In genomic region chr2:99984781-99985525, GRCh38 we compare ENCODE assay signal across 15 cellular contexts.
DNase-seq lines count a peak whose midpoint lies in the region; TF ChIP-seq lines count a peak whose summit lies in the region.
"Had no signal": no experiment of that assay in that cellular context is flagged by ENCODE, and none has a peak within 500 bp of the region (broad histone marks: within the 10 kb centered on the region; RNA-seq: fewer than 3 reads in every experiment).

No MANE protein-coding gene starts in this region.

- H3K27ac ChIP-seq in neuronal stem cell (replicated peaks; ENCODE audit: low read length) (peak overlapping the region; percentile 16), breast epithelium (no peak overlapping the region)

- TF ChIP-seq CTCF in epithelial cell of proximal tubule (conservative IDR thresholded peaks at IDR 0.05; ENCODE audit: low read depth, low read length) (no peak), breast epithelium (IDR thresholded peaks at IDR 0.05) (no peak)

- H3K4me3 ChIP-seq in epithelial cell of proximal tubule (ENCODE audit: low read depth, low read length): no peak overlapping the region
- no peak overlapping the region for H3K4me3 ChIP-seq in neuronal stem cell (ENCODE audit: low read length in 2 of 2)
- no peak overlapping the region for H3K4me3 ChIP-seq in breast epithelium

- H3K4me1 Mint-ChIP-seq in T-helper 2 cell treated with Interferon-gamma antibody and Interleukin-4, amounts not matched to agents 5 μg/mL and 100 μg/mL, for 36 hours (ENCODE audit: low read depth): no peaks in the 10 kb centered on the region

- WGBS in neuronal stem cell (ENCODE audit: extremely low coverage in 2 of 2, insufficient read length in 2 of 2, insufficient replicate concordance in 1 of 2), 2 donors: no CpG with 5 or more reads among the region's 4 CpGs

- no peak overlapping the region for H3K4me3 Mint-ChIP-seq in T-helper 2 cell treated with Interferon-gamma antibody and Interleukin-4, amounts not matched to agents 5 μg/mL and 100 μg/mL, for 36 hours
- H3K4me3 Mint-ChIP-seq: activated CD4-positive, alpha-beta memory T cell treated with anti-CD3 and anti-CD28 coated beads for 36 hours; memory B cell had no signal

- no peak overlapping the region for H2BK12ac ChIP-seq in neuronal stem cell (ENCODE audit: low read length)

- H3K27me3 ChIP-seq in neuronal stem cell (ENCODE audit: control insufficient read depth in 3 of 3, insufficient read depth in 3 of 3, low read depth in 1 of 3, low read length in 3 of 3) (peaks cover 0 to 24% (median 0%) of the 10 kb centered on the region in 3 experiments), breast epithelium (no peaks in the 10 kb centered on the region)

- no peak overlapping the region for H3K4me2 ChIP-seq in neuronal stem cell (ENCODE audit: insufficient read depth, low read length, poor library complexity, severe bottlenecking)

- H3K79me1 ChIP-seq in neuronal stem cell (ENCODE audit: low read depth, low read length): no peaks in the 10 kb centered on the region

- H3K9me3 ChIP-seq in neuronal stem cell (replicated peaks in 1 of 2; ENCODE audit: control insufficient read depth in 2 of 2, insufficient read depth in 1 of 2, low read depth in 1 of 2, low read length in 2 of 2) (peaks cover 0 to 12% of the 10 kb centered on the region in 2 donors), breast epithelium (no peaks in the 10 kb centered on the region)

- H3K36me3 ChIP-seq in neuronal stem cell (replicated peaks in 1 of 2; ENCODE audit: control insufficient read depth in 2 of 2, insufficient read depth in 2 of 2, low read length in 2 of 2) (no peaks in the 10 kb centered on the region), breast epithelium (no peaks in the 10 kb centered on the region)

- no peaks in the 10 kb centered on the region for H3K36me3 Mint-ChIP-seq in T-helper 2 cell treated with Interferon-gamma antibody and Interleukin-4, amounts not matched to agents 5 μg/mL and 100 μg/mL, for 36 hours (ENCODE audit: low read depth)
- H3K36me3 Mint-ChIP-seq: activated CD4-positive, alpha-beta memory T cell treated with anti-CD3 and anti-CD28 coated beads for 36 hours had no signal

- no peak overlapping the region for H2BK120ac ChIP-seq in neuronal stem cell (ENCODE audit: low read depth, low read length)

- no peak for TF ChIP-seq POLR2A in breast epithelium (IDR thresholded peaks at IDR 0.05)

- no peak overlapping the region for H3K27ac Mint-ChIP-seq in T-helper 2 cell treated with Interferon-gamma antibody and Interleukin-4, amounts not matched to agents 5 μg/mL and 100 μg/mL, for 36 hours
- H3K27ac Mint-ChIP-seq: activated CD4-positive, alpha-beta memory T cell treated with anti-CD3 and anti-CD28 coated beads for 36 hours; memory B cell; progenitor cell of endocrine pancreas had no signal

- no peak overlapping the region for H2BK5ac ChIP-seq in neuronal stem cell (ENCODE audit: low read length)

- H2AFZ ChIP-seq in neuronal stem cell (ENCODE audit: low read length): no peak overlapping the region

- no peak overlapping the region for H4K91ac ChIP-seq in neuronal stem cell (ENCODE audit: low read depth, low read length, poor library complexity)

- H3K14ac ChIP-seq in neuronal stem cell (ENCODE audit: low read length): no peak overlapping the region

- H3K4me1 ChIP-seq in neuronal stem cell (ENCODE audit: control insufficient read depth in 2 of 2, insufficient read depth in 1 of 2, low read depth in 1 of 2, low read length in 2 of 2) (peaks cover 15 to 21% of the 10 kb centered on the region in 2 donors), breast epithelium (no peaks in the 10 kb centered on the region)

- intact Hi-C loops in breast epithelium (cut with DNase I; ENCODE audit: low total_unique reads): no loop called here

- H2AK5ac ChIP-seq in neuronal stem cell (ENCODE audit: low read depth, low read length): no peak overlapping the region

- no peak overlapping the region for H3K18ac ChIP-seq in neuronal stem cell (ENCODE audit: low read length)

- H4K8ac ChIP-seq in neuronal stem cell (ENCODE audit: low read depth, low read length): no peak overlapping the region

- H3K4ac ChIP-seq in neuronal stem cell (ENCODE audit: low read length): no peak overlapping the region

- H2BK15ac ChIP-seq in neuronal stem cell (ENCODE audit: low read length): no peak overlapping the region

- H3K9me3 Mint-ChIP-seq in T-helper 2 cell treated with Interferon-gamma antibody and Interleukin-4, amounts not matched to agents 5 μg/mL and 100 μg/mL, for 36 hours: no peaks in the 10 kb centered on the region
- H3K9me3 Mint-ChIP-seq: activated CD4-positive, alpha-beta memory T cell treated with anti-CD3 and anti-CD28 coated beads for 36 hours; memory B cell had no signal

- H3K27me3 Mint-ChIP-seq in T-helper 2 cell treated with Interferon-gamma antibody and Interleukin-4, amounts not matched to agents 5 μg/mL and 100 μg/mL, for 36 hours (ENCODE audit: low read depth): no peaks in the 10 kb centered on the region
- H3K27me3 Mint-ChIP-seq: activated CD4-positive, alpha-beta memory T cell treated with anti-CD3 and anti-CD28 coated beads for 36 hours; memory B cell had no signal

- H3K23ac ChIP-seq in neuronal stem cell (ENCODE audit: low read depth, low read length, poor library complexity): no peak overlapping the region

- no peak overlapping the region for H3K9ac ChIP-seq in neuronal stem cell (ENCODE audit: low read depth, low read length, poor library complexity)

- in situ Hi-C loops in G401 (cut with HindIII; ENCODE audit: low sequenced_read_pairs): no loop called here

- peak; percentile 73 for DNase-seq in G401 (ENCODE audit: low spot score)
- peak; percentile 46 for DNase-seq in NCI-H2227 treated with DMSO at 0.1 percent for 48 hours (lab: John Stamatoyannopoulos, UW)
- DNase-seq in epithelial cell of proximal tubule (ENCODE audit: low read depth): peak; percentile 33
- DNase-seq in neuronal stem cell (ENCODE audit: low spot score): no peak
- no peak for DNase-seq in T-helper 2 cell treated with Interferon-gamma antibody and Interleukin-4, amounts not matched to agents 5 μg/mL and 100 μg/mL, for 36 hours (ENCODE audit: low spot score)
- DNase-seq in activated naive CD4-positive, alpha-beta T cell treated with anti-CD3 and anti-CD28 coated beads, Interleukin-2, amount 50 U/mL, for 16 hours: no peak
- DNase-seq in breast epithelium (ENCODE audit: low spot score in 2 of 2): no peak
- DNase-seq in A172 (ENCODE audit: low spot score): no peak
- DNase-seq: activated CD4-positive, alpha-beta memory T cell treated with anti-CD3 and anti-CD28 coated beads for 36 hours; COR-L47; NCI-H1436; stimulated activated CD4-positive, alpha-beta T cell treated with anti-CD3 and anti-CD28 coated beads, Interleukin-4, amount 100 ng/mL, for 1 hour; stimulated activated naive CD8-positive, alpha-beta T cell treated with anti-CD3 and anti-CD28 coated beads, Interleukin-15, Interleukin-2, amounts not matched to agents 100 U/mL and 50 U/mL, for 24 hours had no signal

Comparison
In these comparisons a context has a peak if more than half of its experiments do, and no peak if none do; other contexts are left out.
1. DNase-seq: peak in G401 (single experiment), NCI-H2227 treated with DMSO at 0.1 percent for 48 hours (single experiment) and epithelial cell of proximal tubule (single experiment); none in neuronal stem cell (single experiment), T-helper 2 cell treated with Interferon-gamma antibody and Interleukin-4, amounts not matched to agents 5 μg/mL and 100 μg/mL, for 36 hours (single experiment), activated naive CD4-positive, alpha-beta T cell treated with anti-CD3 and anti-CD28 coated beads, Interleukin-2, amount 50 U/mL, for 16 hours (single experiment), breast epithelium (0 of 2) and A172 (single experiment).